Comparison of ENCODE assay signal across 10 cellular contexts in genomic region chr3:129310111-129310601, GRCh38. TPM values are rescaled to one million over a fixed set of nuclear protein-coding genes. Genes with fewer than 3 reads are reported as not detected.
A peak's percentile ranks its signal among the peaks of the same experiment; 100 is the strongest.
DNase-seq lines count a peak whose midpoint lies in the region; ATAC-seq and TF ChIP-seq lines count a peak whose summit lies in the region.
"Had no signal": no experiment of that assay in that cellular context is flagged by ENCODE, and none has a peak within 500 bp of the region (broad histone marks: within the 10 kb centered on the region; RNA-seq: fewer than 3 reads in every experiment).

No MANE protein-coding gene starts in this region.

- H3K9me3 ChIP-seq in osteoblast (ENCODE audit: low read depth, low read length), result no peaks in the 10 kb centered on the region

- H3K36me3 Mint-ChIP-seq in T-cell, result peaks cover 6% of the 10 kb centered on the region

- H2AFZ ChIP-seq in osteoblast (ENCODE audit: low read length), result no peak overlapping the region

- peaks cover 18% of the 10 kb centered on the region for H3K4me1 ChIP-seq in osteoblast (ENCODE audit: insufficient read depth, low read length)

- H4K20me1 ChIP-seq in osteoblast (ENCODE audit: insufficient read depth, low read length), result peaks cover 4% of the 10 kb centered on the region

- POLR2A ChIA-PET in T-cell (lab: Charles Lee), result interaction anchor here in 1 of 2 donors (0.5 kb wide), 1 partner anchor 487 kb away, joined by 3 read pairs; no protein-coding TSS in a partner anchor

- CTCF ChIA-PET in T-cell (lab: Charles Lee), result no interaction called here

- in situ Hi-C loops in GM13977 (cut with MboI; ENCODE audit: low pct_unique_long_range_greater_than_20kb, low sequenced_read_pairs, unreplicated experiment), result no loop called here
- in situ Hi-C loops in ACHN (cut with HindIII; ENCODE audit: low pct_ligation_motif_present, low pct_unique_long_range_greater_than_20kb, low sequenced_read_pairs), result no loop called here

- DNase-seq in GM13977 (ENCODE audit: low spot score), result peak; percentile 78
- DNase-seq in T-cell, result no peak
- peak; percentile 48 for DNase-seq in osteoblast (ENCODE audit: insufficient read length, low spot score, missing footprints)
- no peak for DNase-seq in ACHN
- no peak for DNase-seq in NCI-H446 (lab: John Stamatoyannopoulos, UW)
- no peak for DNase-seq in SW 1271 (lab: John Stamatoyannopoulos, UW)
- no peak for DNase-seq in NCI-H446 treated with DMSO at 0.1 percent for 48 hours (lab: John Stamatoyannopoulos, UW)
- DNase-seq: immature natural killer cell had no signal

- no peak for TF ChIP-seq CTCF in GM13977 (IDR thresholded peaks at IDR 0.05; ENCODE audit: extremely low read depth, insufficient read depth, missing control alignments)
- no peak for TF ChIP-seq CTCF in osteoblast (IDR thresholded peaks at IDR 0.05; ENCODE audit: extremely low read depth, low read depth, low read length)

- peak overlapping the region; percentile 15 to 84 for H3K27ac Mint-ChIP-seq in T-cell
- H3K27ac Mint-ChIP-seq: immature natural killer cell had no signal

- H3K36me3 ChIP-seq in osteoblast (ENCODE audit: insufficient read depth, low read length), result no peaks in the 10 kb centered on the region

- H3K4me2 ChIP-seq in osteoblast (ENCODE audit: insufficient read depth, low read length), result no peak overlapping the region

- H3K4me1 Mint-ChIP-seq in T-cell, result peaks cover 26 to 44% (median 39%) of the 10 kb centered on the region in 3 donors

- no peak overlapping the region for H3K4me3 ChIP-seq in osteoblast (ENCODE audit: insufficient read depth, low read length)

- H3K27ac ChIP-seq in osteoblast (ENCODE audit: low read depth, low read length), result no peak overlapping the region

- H3K79me2 ChIP-seq in osteoblast (ENCODE audit: insufficient read depth, low read length), result no peaks in the 10 kb centered on the region

- no peaks in the 10 kb centered on the region for H3K27me3 Mint-ChIP-seq in T-cell

- H3K27me3 ChIP-seq in osteoblast (ENCODE audit: insufficient read depth, low read length), result no peaks in the 10 kb centered on the region

- H3K4me3 Mint-ChIP-seq in T-cell, result no peak overlapping the region
- H3K4me3 Mint-ChIP-seq: immature natural killer cell had no signal

- H3K9me3 Mint-ChIP-seq in T-cell, result no peaks in the 10 kb centered on the region
- H3K9me3 Mint-ChIP-seq: immature natural killer cell had no signal

- ATAC-seq in HG02973 (IDR thresholded peaks at IDR 0.05; ENCODE audit: unreplicated experiment) (peak; percentile 36), T-cell (replicated peaks in 1 of 4) (no peak)
- ATAC-seq: Panc1 had no signal

RNA-seq across cellular contexts. Expression of gene HMCES, which starts 31.5 kb away (rescaled TPM):
- 10 to 100 TPM; 55.2 to 60.7 (median 57.6) TPM for total RNA-seq in T-cell
- 10.5 and 11.8 TPM in 2 replicates for total RNA-seq in osteoblast

Comparison
In these comparisons a context has a peak if more than half of its experiments do, and no peak if none do; other contexts are left out.
1. DNase-seq: peak in GM13977 (single experiment) and osteoblast (single experiment); none in T-cell (0 of 34), ACHN (single experiment), NCI-H446 (0 of 2), SW 1271 (0 of 2) and NCI-H446 treated with DMSO at 0.1 percent for 48 hours (single experiment).